ENCODE assay signal across 8 cellular contexts in genomic region chr4:3387154-3387942, GRCh38. TPM values are rescaled to one million over a fixed set of nuclear protein-coding genes. Genes with fewer than 3 reads are reported as not detected.
DNase-seq lines count a peak whose midpoint lies in the region; ATAC-seq and TF ChIP-seq lines count a peak whose summit lies in the region.

No MANE protein-coding gene starts in this region.

- TF ChIP-seq CTCF in C4-2B (conservative IDR thresholded peaks at IDR 0.05) (no peak), uterus (IDR thresholded peaks at IDR 0.05) (no peak)

- no peaks in the 10 kb centered on the region for H3K36me3 Mint-ChIP-seq in activated naive CD8-positive, alpha-beta T cell treated with anti-CD3 and anti-CD28 coated beads, Interleukin-2, amount 50 U/mL, for 24 hours (ENCODE audit: low read depth)

- no peaks in the 10 kb centered on the region for H3K9me3 Mint-ChIP-seq in activated naive CD8-positive, alpha-beta T cell treated with anti-CD3 and anti-CD28 coated beads, Interleukin-2, amount 50 U/mL, for 24 hours

- intact Hi-C loops in right cardiac atrium (cut with DNase I): no loop called here
- intact Hi-C loops in uterus (cut with DNase I; ENCODE audit: low total_unique reads): no loop called here

- H3K9me3 ChIP-seq in right cardiac atrium (ENCODE audit: control insufficient read depth, low read length) (no peaks in the 10 kb centered on the region), uterus (no peaks in the 10 kb centered on the region)

- WGBS in right cardiac atrium: 66% methylated on average over 15 of the region's 15 CpGs

- peaks cover 13% of the 10 kb centered on the region for H3K4me1 Mint-ChIP-seq in activated naive CD8-positive, alpha-beta T cell treated with anti-CD3 and anti-CD28 coated beads, Interleukin-2, amount 50 U/mL, for 24 hours

- ATAC-seq in GM21723 (IDR thresholded peaks at IDR 0.05; ENCODE audit: unreplicated experiment) (peak; percentile 62), right cardiac atrium (no peak)
- no peak for ATAC-seq in activated naive CD8-positive, alpha-beta T cell treated with anti-CD3 and anti-CD28 coated beads, Interleukin-2, amount 50 U/mL, for 24 hours

- H3K4me3 Mint-ChIP-seq in activated naive CD8-positive, alpha-beta T cell treated with anti-CD3 and anti-CD28 coated beads, Interleukin-2, amount 50 U/mL, for 24 hours: no peak overlapping the region

- DNase-seq in NOMO-1 treated with dmso at 0.1 percent for 144 hours (lab: John Stamatoyannopoulos, UW; ENCODE audit: unreplicated experiment) (peak; percentile 62), right cardiac atrium (peak in 2 of 3 donors; percentile 37 to 54), uterus (no peak), SHP77 (lab: John Stamatoyannopoulos, UW) (no peak), ACHN (no peak)
- DNase-seq in activated naive CD8-positive, alpha-beta T cell treated with anti-CD3 and anti-CD28 coated beads, Interleukin-2, amount 50 U/mL, for 24 hours: no peak

- in situ Hi-C loops in ACHN (cut with HindIII; ENCODE audit: low pct_ligation_motif_present, low pct_unique_long_range_greater_than_20kb, low sequenced_read_pairs): no loop called here

- no peaks in the 10 kb centered on the region for H3K36me3 ChIP-seq in uterus

- peak overlapping the region; percentile 45 for H3K27ac ChIP-seq in C4-2B
- peak overlapping the region; percentile 50 for H3K27ac ChIP-seq in right cardiac atrium (ENCODE audit: low read length)
- peak overlapping the region; percentile 29 to 67 for H3K27ac ChIP-seq in uterus

- peaks cover 4% of the 10 kb centered on the region for H3K4me1 ChIP-seq in right cardiac atrium (ENCODE audit: control insufficient read depth, insufficient read depth, low read length)
- no peaks in the 10 kb centered on the region for H3K4me1 ChIP-seq in uterus

- H3K27me3 ChIP-seq in right cardiac atrium (ENCODE audit: control insufficient read depth, insufficient read depth): no peaks in the 10 kb centered on the region
- no peaks in the 10 kb centered on the region for H3K27me3 ChIP-seq in uterus

- peaks cover 4% of the 10 kb centered on the region for H3K27me3 Mint-ChIP-seq in activated naive CD8-positive, alpha-beta T cell treated with anti-CD3 and anti-CD28 coated beads, Interleukin-2, amount 50 U/mL, for 24 hours

- H3K4me3 ChIP-seq in right cardiac atrium (ENCODE audit: low read length) (peak overlapping the region; percentile 7), uterus (no peak overlapping the region)

- no peak for TF ChIP-seq POLR2A in uterus (IDR thresholded peaks at IDR 0.05)

- H3K27ac Mint-ChIP-seq in activated naive CD8-positive, alpha-beta T cell treated with anti-CD3 and anti-CD28 coated beads, Interleukin-2, amount 50 U/mL, for 24 hours: no peak overlapping the region

RNA-seq across cellular contexts. Expression of gene HGFAC, which starts 54.4 kb away (rescaled TPM):
- total RNA-seq in right cardiac atrium: under 1 TPM in 3 of 4 donors, not detected in 1; 0.31 to 0.62 (median 0.31) TPM
- polyA plus RNA-seq in right cardiac atrium: 0.14 TPM
- total RNA-seq in uterus: 1 to 10 TPM in 1 of 4 donors, under 1 TPM in 1, not detected in 2; 0.28 to 3.1 TPM

Comparison
In these comparisons a context has a peak if more than half of its experiments do, and no peak if none do; other contexts are left out.
1. DNase-seq: peak in NOMO-1 treated with dmso at 0.1 percent for 144 hours (single experiment) and right cardiac atrium (2 of 3); none in uterus (0 of 2), SHP77 (0 of 2), activated naive CD8-positive, alpha-beta T cell treated with anti-CD3 and anti-CD28 coated beads, Interleukin-2, amount 50 U/mL, for 24 hours (single experiment) and ACHN (single experiment).
2. Peak in every context shown above with its lines, with median percentiles within 50 percentile points of each other: H3K27ac ChIP-seq.